Comparison of ENCODE assay signal across 11 cellular contexts in genomic region chr14:103126088-103126872, GRCh38. TPM values are rescaled to one million over a fixed set of nuclear protein-coding genes. Genes with fewer than 3 reads are reported as not detected.
A peak's percentile ranks its signal among the peaks of the same experiment; 100 is the strongest.
DNase-seq lines count a peak whose midpoint lies in the region; FAIRE-seq and TF ChIP-seq lines count a peak whose summit lies in the region.
"Had no signal": no experiment of that assay in that cellular context is flagged by ENCODE, and none has a peak within 500 bp of the region (broad histone marks: within the 10 kb centered on the region; RNA-seq: fewer than 3 reads in every experiment).

No MANE protein-coding gene starts in this region.

- H2AFZ ChIP-seq in mesenchymal stem cell (ENCODE audit: low read depth, low read length), result no peak overlapping the region

- H3K79me1 ChIP-seq in mesenchymal stem cell (replicated peaks; ENCODE audit: low read length, poor library complexity, severe bottlenecking), result peaks cover 15% of the 10 kb centered on the region

- H3K9ac ChIP-seq in mesenchymal stem cell (ENCODE audit: low read length) (peak overlapping the region; percentile 84), stomach smooth muscle (ENCODE audit: low read length in 2 of 2) (peak overlapping the region in 1 of 2 donors; percentile 45)

- H3K27ac ChIP-seq in dorsolateral prefrontal cortex, result peak overlapping the region in 32 of 59 donors; percentile 8 to 76 (median 52)
- no peak overlapping the region for H3K27ac ChIP-seq in mesenchymal stem cell (ENCODE audit: low read length, poor library complexity, severe bottlenecking)
- H3K27ac ChIP-seq in stomach smooth muscle (ENCODE audit: low read length), result no peak overlapping the region

- intact Hi-C loops in dorsolateral prefrontal cortex (cut with DNase I), result no loop called here

- no peak overlapping the region for H3K14ac ChIP-seq in mesenchymal stem cell (ENCODE audit: low read length in 2 of 2)

- no peak overlapping the region for H2BK12ac ChIP-seq in mesenchymal stem cell (ENCODE audit: low read length in 2 of 2)

- H3K9me3 ChIP-seq in mesenchymal stem cell (ENCODE audit: control insufficient read depth, low read length) (no peaks in the 10 kb centered on the region), stomach smooth muscle (ENCODE audit: control insufficient read depth in 2 of 2, low read length in 2 of 2) (no peaks in the 10 kb centered on the region)

- peak overlapping the region; percentile 20 for H2BK15ac ChIP-seq in mesenchymal stem cell (ENCODE audit: low read depth, poor library complexity, severe bottlenecking)

- DNase-seq in HTR-8/SVneo (ENCODE audit: insufficient read length, low spot score) (no peak), dorsolateral prefrontal cortex (no peak), mesenchymal stem cell (no peak), NCI-H345 treated with DMSO at 0.1 percent for 48 hours (lab: John Stamatoyannopoulos, UW; ENCODE audit: unreplicated experiment) (no peak), NOMO-1 treated with DMSO at 0.1 percent for 48 hours (lab: John Stamatoyannopoulos, UW; ENCODE audit: unreplicated experiment) (no peak), NCI-H2196 (lab: John Stamatoyannopoulos, UW; ENCODE audit: unreplicated experiment) (no peak), OCI-M1 (lab: John Stamatoyannopoulos, UW) (no peak)
- DNase-seq: cerebellar nuclear complex, NCI-H774 had no signal

- H3K18ac ChIP-seq in mesenchymal stem cell (ENCODE audit: low read depth in 1 of 2, low read length in 2 of 2), result peak overlapping the region; percentile 30 to 43

- H3K4me1 ChIP-seq in mesenchymal stem cell (ENCODE audit: control insufficient read depth, insufficient read depth, low read depth, low read length) (peaks cover 96% of the 10 kb centered on the region), stomach smooth muscle (ENCODE audit: control insufficient read depth, insufficient read depth, low read length) (peaks cover 87% of the 10 kb centered on the region)

- WGBS in mesenchymal stem cell, result 79% methylated on average over 22 of the region's 22 CpGs

- no peak overlapping the region for H4K91ac ChIP-seq in mesenchymal stem cell (ENCODE audit: low read length)

- H2BK5ac ChIP-seq in mesenchymal stem cell (ENCODE audit: low read depth, low read length, poor library complexity, severe bottlenecking), result no peak overlapping the region

- FAIRE-seq in HTR-8/SVneo (lab: Jason Lieb, UNC), result peak; percentile 48

- no peak overlapping the region for H3K23ac ChIP-seq in mesenchymal stem cell (ENCODE audit: low read length in 2 of 2)

- no peak for TF ChIP-seq CTCF in dorsolateral prefrontal cortex (IDR thresholded peaks at IDR 0.05 in 54 of 56, conservative IDR thresholded peaks at IDR 0.05 in 2 of 56; ENCODE audit: low read depth in 1 of 56, partially characterized antibody in 56 of 56)

- H3K4me3 ChIP-seq in dorsolateral prefrontal cortex, result peak overlapping the region in 56 of 59 donors; percentile 11 to 64 (median 42)
- peak overlapping the region; percentile 32 to 91 for H3K4me3 ChIP-seq in mesenchymal stem cell (ENCODE audit: insufficient read depth in 1 of 2, low read depth in 1 of 2, low read length in 2 of 2)
- H3K4me3 ChIP-seq in stomach smooth muscle (ENCODE audit: low read length in 2 of 2), result peak overlapping the region; percentile 46 to 68

- no peak overlapping the region for H3K4ac ChIP-seq in mesenchymal stem cell (ENCODE audit: low read depth in 1 of 2, low read length in 2 of 2)

- H3K27me3 ChIP-seq in dorsolateral prefrontal cortex, result peaks cover 0 to 22% (median 0%) of the 10 kb centered on the region in 45 donors
- no peaks in the 10 kb centered on the region for H3K27me3 ChIP-seq in mesenchymal stem cell (ENCODE audit: control insufficient read depth in 1 of 2, insufficient read depth in 1 of 2, low read length in 2 of 2)
- peaks cover 29 to 36% of the 10 kb centered on the region in 2 donors for H3K27me3 ChIP-seq in stomach smooth muscle (ENCODE audit: control insufficient read depth in 1 of 2, insufficient read depth in 2 of 2, low read length in 2 of 2)

- H2BK120ac ChIP-seq in mesenchymal stem cell (ENCODE audit: low read depth, low read length), result no peak overlapping the region

- H3K4me2 ChIP-seq in mesenchymal stem cell (ENCODE audit: low read length, poor library complexity, severe bottlenecking), result peak overlapping the region; percentile 60

- peaks cover 38 to 42% of the 10 kb centered on the region in 2 experiments for H3K36me3 ChIP-seq in mesenchymal stem cell (ENCODE audit: control insufficient read depth in 1 of 2, insufficient read depth in 2 of 2, low read depth in 1 of 2, low read length in 2 of 2)
- no peaks in the 10 kb centered on the region for H3K36me3 ChIP-seq in stomach smooth muscle (ENCODE audit: control insufficient read depth in 2 of 2, insufficient read depth in 2 of 2, low read length in 2 of 2)

- H2AK5ac ChIP-seq in mesenchymal stem cell (ENCODE audit: low read length, severe bottlenecking), result peak overlapping the region; percentile 41

- no peak overlapping the region for H4K8ac ChIP-seq in mesenchymal stem cell (ENCODE audit: low read length)

RNA-seq across cellular contexts. Expression of gene TNFAIP2, which starts 3.0 kb away (rescaled TPM):
- total RNA-seq in dorsolateral prefrontal cortex, result 10 to 100 TPM; 12.6 to 56.2 (median 22.2) TPM
- polyA plus RNA-seq in mesenchymal stem cell (2013, experiment 1 of 2), result 29.2 TPM
- 27.7 TPM for polyA plus RNA-seq in mesenchymal stem cell (2013, experiment 2 of 2)

RNA-seq across cellular contexts. Expression of gene EXOC3L4, which starts 31.8 kb away (rescaled TPM):
- total RNA-seq in dorsolateral prefrontal cortex, result under 1 TPM in 3 of 120 experiments, not detected in 117; 0.45 to 0.88 (median 0.49) TPM
- polyA plus RNA-seq in mesenchymal stem cell (2013, experiment 1 of 2), result not detected
- 0.05 TPM for polyA plus RNA-seq in mesenchymal stem cell (2013, experiment 2 of 2)
- total RNA-seq: T-helper 1 cell treated with Interleukin-12 subunit alpha and Interleukin-12 subunit beta and Interleukin-4 antibody, amounts not matched to agents 30 ng/mL and 1 ng/mL, for 36 hours had no signal

RNA-seq across cellular contexts. Expression of gene LBHD2, which starts 42.3 kb away (rescaled TPM):
- total RNA-seq in dorsolateral prefrontal cortex, result 1 to 10 TPM in 57 of 120 experiments, under 1 TPM in 20, not detected in 43; 0.58 to 5.7 (median 1.5) TPM
- polyA plus RNA-seq in mesenchymal stem cell (2013, experiment 1 of 2), result not detected
- not detected for polyA plus RNA-seq in mesenchymal stem cell (2013, experiment 2 of 2)
- total RNA-seq: T-helper 1 cell treated with Interleukin-12 subunit alpha and Interleukin-12 subunit beta and Interleukin-4 antibody, amounts not matched to agents 30 ng/mL and 1 ng/mL, for 36 hours had no signal

Comparison
In these comparisons a context has a peak if more than half of its experiments do, and no peak if none do; other contexts are left out.
1. H3K27ac ChIP-seq: peak in dorsolateral prefrontal cortex (32 of 59); none in mesenchymal stem cell (single experiment) and stomach smooth muscle (single experiment).
2. Peak in every context shown above with its lines, with median percentiles within 50 percentile points of each other: H3K4me3 ChIP-seq.